20 cellular contexts compared by ENCODE assay signal in the genomic region with DNA sequence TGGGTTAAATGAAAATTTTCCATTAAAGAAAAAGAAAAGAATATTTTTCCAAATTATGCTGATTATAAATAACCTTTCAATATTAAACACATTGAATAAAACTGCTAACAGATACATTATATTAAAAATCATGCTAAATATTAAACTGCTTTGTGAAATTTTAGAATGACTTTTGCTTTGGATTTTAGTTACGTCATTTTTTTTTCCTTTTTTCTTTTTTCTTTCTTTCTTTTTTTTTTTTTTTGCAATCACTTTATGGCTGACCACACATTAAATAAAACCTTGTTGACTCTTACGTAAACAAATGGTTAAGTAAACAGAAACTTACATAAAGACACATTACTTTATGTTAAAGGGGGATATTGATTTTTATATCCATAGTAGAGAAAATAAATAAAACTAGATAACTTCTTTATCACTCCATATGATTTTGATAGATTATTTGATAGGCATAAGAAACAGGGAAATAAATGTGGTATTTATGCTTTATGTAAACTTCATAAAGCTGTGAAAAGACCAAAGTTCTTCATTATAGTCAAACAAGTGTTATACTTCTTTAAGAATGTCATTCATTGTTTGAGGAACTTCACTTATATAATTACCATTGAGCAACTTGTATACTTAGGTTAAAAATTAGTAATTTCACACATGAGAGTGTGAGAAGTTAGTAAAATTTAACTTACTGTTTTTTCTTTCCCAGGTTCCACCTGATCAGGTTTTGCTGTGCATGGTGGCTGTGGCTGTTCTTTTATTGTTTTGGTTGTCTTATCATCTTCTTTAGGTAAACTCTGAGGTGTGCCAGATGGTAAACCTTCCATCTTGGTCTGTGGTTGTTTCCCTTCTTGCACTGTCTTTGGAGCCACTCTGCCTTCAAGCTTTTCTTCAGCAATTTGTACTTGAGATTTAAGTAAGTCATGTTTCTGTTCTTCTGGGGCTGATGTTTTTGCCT.
DNase-seq lines count a peak whose midpoint lies in the region; ATAC-seq, FAIRE-seq and TF ChIP-seq lines count a peak whose summit lies in the region.
"Had no signal": no experiment of that assay in that cellular context is flagged by ENCODE, and none has a peak within 500 bp of the region (broad histone marks: within the 10 kb centered on the region; RNA-seq: fewer than 3 reads in every experiment).

No MANE protein-coding gene starts in this region.

- no peak for ATAC-seq in GM19467 (IDR thresholded peaks at IDR 0.05; ENCODE audit: unreplicated experiment)
- ATAC-seq: CD8-positive, alpha-beta T cell; Right ventricle myocardium inferior had no signal

- no peak overlapping the region for H3K14ac ChIP-seq in H9 (ENCODE audit: insufficient read depth, low read length)

- no peak overlapping the region for H3T11ph ChIP-seq in H9 (ENCODE audit: low read length)

- no peak overlapping the region for H3K56ac ChIP-seq in H9 (ENCODE audit: insufficient read length, low read depth, low read length)

- no peaks in the 10 kb centered on the region for H3K9me2 ChIP-seq in OCI-LY7 (ENCODE audit: insufficient read depth, low read length)

- no peaks in the 10 kb centered on the region for H3K23me2 ChIP-seq in H9 (ENCODE audit: insufficient read length, low read depth, low read length, poor library complexity, severe bottlenecking)

- no peak overlapping the region for H3K9ac ChIP-seq in H9 (ENCODE audit: extremely low read depth, insufficient read length, low read length)
- H3K9ac ChIP-seq: BLaER1 treated with 17β-estradiol and CSF1 and Interleukin-3, amounts not matched to agents 10 nM and 100 nM had no signal

- no peak overlapping the region for H4K91ac ChIP-seq in H9 (ENCODE audit: insufficient read length, low read depth, low read length)

- H2BK15ac ChIP-seq in H9 (ENCODE audit: low read depth, low read length), result no peak overlapping the region

- H4K5ac ChIP-seq in H9 (ENCODE audit: insufficient read length, low read depth, low read length), result no peak overlapping the region

- no peaks in the 10 kb centered on the region for H3K4me1 Mint-ChIP-seq in H9

- no CpG with 5 or more reads among the region's 2 CpGs for WGBS in H9 (ENCODE audit: extremely low coverage, insufficient read length, low lambda C conversion rate)
- 93% methylated on average over 2 of the region's 2 CpGs for WGBS in thyroid gland, 2 donors

- H3K4me2 ChIP-seq in H9 (ENCODE audit: insufficient read depth, insufficient read length, low read length), result no peak overlapping the region
- no peak overlapping the region for H3K4me2 ChIP-seq in OCI-LY7 (ENCODE audit: low read length)
- H3K4me2 ChIP-seq: BLaER1 treated with 17β-estradiol and CSF1 and Interleukin-3, amounts not matched to agents 10 nM and 100 nM had no signal

- H2AK5ac ChIP-seq in H9 (ENCODE audit: insufficient read length, low read length), result no peak overlapping the region

- DNase-seq in H9 (no peak), OCI-LY7 (ENCODE audit: low spot score) (no peak), NCI-H1417 (lab: John Stamatoyannopoulos, UW) (no peak), T-helper 1 cell (no peak), thyroid gland (no peak)
- DNase-seq: CD8-positive, alpha-beta T cell; DND-41; H7; IMR-90; Karpas-422; NCI-H1092; NCI-H1694; NCI-H2081 treated with DMSO at 0.1 percent for 48 hours; NCI-H748 treated with DMSO at 0.1 percent for 48 hours had no signal

- H2BK5ac ChIP-seq in H9 (ENCODE audit: insufficient read length, low read length), result no peak overlapping the region

- CTCF ChIA-PET in OCI-LY7 (lab: Charles Lee; ENCODE audit: unreplicated experiment), result interaction anchor here (0.5 kb wide), 1 partner anchor 9 kb away, joined by 3 read pairs; no protein-coding TSS in a partner anchor

- H3K27ac Mint-ChIP-seq in H9, result peak overlapping the region in 2 of 3 experiments; percentile 5 to 6; a peak in 1 of 7 replicates
- H3K27ac Mint-ChIP-seq: CD8-positive, alpha-beta T cell had no signal

- H3K36me3 Mint-ChIP-seq in H9 (ENCODE audit: insufficient read depth in 1 of 3, low read depth in 3 of 3), result peaks cover 3 to 5% (median 3%) of the 10 kb centered on the region in 3 experiments; a peak in 4 of 7 replicates
- H3K36me3 Mint-ChIP-seq: CD8-positive, alpha-beta T cell had no signal

- no peak overlapping the region for H2BK120ac ChIP-seq in H9 (ENCODE audit: low read depth, low read length, poor library complexity, severe bottlenecking)

- no peak overlapping the region for H2BK12ac ChIP-seq in H9 (ENCODE audit: insufficient read length, low read depth, low read length)

- no peak overlapping the region for H3K23ac ChIP-seq in H9 (ENCODE audit: insufficient read length, low read depth, low read length)

- H4K8ac ChIP-seq in H9 (replicated peaks; ENCODE audit: insufficient read length, low read depth, low read length), result no peak overlapping the region

- no peak overlapping the region for H3K4ac ChIP-seq in H9 (ENCODE audit: low read depth, low read length)

- POLR2A ChIA-PET in OCI-LY7 (lab: Charles Lee), result interaction anchor here (0.9 to 1.1 kb wide), 3 partner anchors 11 to 36 kb away, joined by 3 to 4 read pairs (median 3); no protein-coding TSS in a partner anchor

- H3K27me3 ChIP-seq in H9 (ENCODE audit: insufficient read depth, low read length) (no peaks in the 10 kb centered on the region), thyroid gland (no peaks in the 10 kb centered on the region)
- H3K27me3 ChIP-seq: BLaER1 treated with 17β-estradiol and CSF1 and Interleukin-3, amounts not matched to agents 10 nM and 100 nM had no signal

- no peaks in the 10 kb centered on the region for H3K9me3 ChIP-seq in H9 (ENCODE audit: control insufficient read depth, low read depth, low read length)
- no peaks in the 10 kb centered on the region for H3K9me3 ChIP-seq in OCI-LY7 (ENCODE audit: low read length)
- H3K9me3 ChIP-seq in thyroid gland, result no peaks in the 10 kb centered on the region
- H3K9me3 ChIP-seq: BLaER1 treated with 17β-estradiol and CSF1 and Interleukin-3, amounts not matched to agents 10 nM and 100 nM had no signal

- H3K4me1 ChIP-seq in H9 (ENCODE audit: insufficient read depth, low read length), result no peaks in the 10 kb centered on the region
- H3K4me1 ChIP-seq in OCI-LY7 (ENCODE audit: insufficient read depth, low read length, poor library complexity, severe bottlenecking), result peaks cover 7% of the 10 kb centered on the region
- peaks cover 6 to 9% of the 10 kb centered on the region in 2 donors for H3K4me1 ChIP-seq in thyroid gland
- H3K4me1 ChIP-seq: BLaER1 treated with 17β-estradiol and CSF1 and Interleukin-3, amounts not matched to agents 10 nM and 100 nM had no signal

- no peak overlapping the region for H3K4me3 ChIP-seq in OCI-LY7 (ENCODE audit: low read depth, low read length, poor library complexity, severe bottlenecking)
- H3K4me3 ChIP-seq in thyroid gland (replicated peaks in 1 of 3), result no peak overlapping the region
- H3K4me3 ChIP-seq: BLaER1 treated with 17β-estradiol and CSF1 and Interleukin-3, amounts not matched to agents 10 nM and 100 nM had no signal

- H2BK20ac ChIP-seq in H9 (ENCODE audit: low read depth, low read length, poor library complexity, severe bottlenecking), result no peak overlapping the region

- no peaks in the 10 kb centered on the region for H3K36me3 ChIP-seq in OCI-LY7 (ENCODE audit: insufficient read depth, low read length)
- H3K36me3 ChIP-seq in thyroid gland, result no peaks in the 10 kb centered on the region
- H3K36me3 ChIP-seq: BLaER1 treated with 17β-estradiol and CSF1 and Interleukin-3, amounts not matched to agents 10 nM and 100 nM had no signal

- H3K9me3 Mint-ChIP-seq in H9, result no peaks in the 10 kb centered on the region

- H3K79me1 ChIP-seq in H9 (ENCODE audit: insufficient read depth, low read depth, low read length, poor library complexity, severe bottlenecking), result no peaks in the 10 kb centered on the region

- H3K79me2 ChIP-seq in H9 (ENCODE audit: insufficient read depth, low read length) (no peaks in the 10 kb centered on the region), OCI-LY7 (ENCODE audit: insufficient read depth, low read depth, low read length) (no peaks in the 10 kb centered on the region)

- H3K18ac ChIP-seq in H9 (ENCODE audit: insufficient read length, low read depth, low read length), result no peak overlapping the region

- no peaks in the 10 kb centered on the region for H3K27me3 Mint-ChIP-seq in H9 (ENCODE audit: low read depth)

- no peaks in the 10 kb centered on the region for H4K20me1 ChIP-seq in H9 (ENCODE audit: control insufficient read depth, insufficient read depth, insufficient read length)
- H4K20me1 ChIP-seq in OCI-LY7 (ENCODE audit: insufficient read depth, low read length), result no peaks in the 10 kb centered on the region
- H4K20me1 ChIP-seq: BLaER1 treated with 17β-estradiol and CSF1 and Interleukin-3, amounts not matched to agents 10 nM and 100 nM had no signal

- no peak for TF ChIP-seq CTCF in H9 (conservative IDR thresholded peaks at IDR 0.05)
- TF ChIP-seq CTCF in OCI-LY7 (conservative IDR thresholded peaks at IDR 0.05; ENCODE audit: low read length), result no peak
- TF ChIP-seq CTCF in thyroid gland (IDR thresholded peaks at IDR 0.05), result no peak

- H2AFZ ChIP-seq in H9 (ENCODE audit: low read length) (no peak overlapping the region), OCI-LY7 (ENCODE audit: low read length) (peak overlapping the region; percentile 31; the same call in 1 of the 2 replicates)

- no peak for TF ChIP-seq POLR2A in thyroid gland (IDR thresholded peaks at IDR 0.05)

- H3K4me3 Mint-ChIP-seq in H9, result no peak overlapping the region
- H3K4me3 Mint-ChIP-seq: CD8-positive, alpha-beta T cell had no signal

- H3K27ac ChIP-seq in H9 (ENCODE audit: insufficient read length, low read depth, low read length) (no peak overlapping the region), OCI-LY7 (ENCODE audit: low read depth, low read length, poor library complexity, severe bottlenecking) (no peak overlapping the region), thyroid gland (no peak overlapping the region)
- H3K27ac ChIP-seq: BLaER1 treated with 17β-estradiol and CSF1 and Interleukin-3, amounts not matched to agents 10 nM and 100 nM; HL-60 had no signal

- intact Hi-C loops in OCI-LY7 (cut with micrococcal nuclease; ENCODE audit: unreplicated experiment), result no loop called here
- intact Hi-C loops in thyroid gland (cut with DNase I), result no loop called here

- peak; percentile 80 for FAIRE-seq in A204.1 (lab: Jason Lieb, UNC)
- FAIRE-seq in islet of Langerhans (lab: Jason Lieb, UNC), result peak; percentile 9

- no TSS peak for BruUV-seq in OCI-LY7 (replicated peaks; lab: Mats Ljungman, UMichigan)
